In the genomic region with DNA sequence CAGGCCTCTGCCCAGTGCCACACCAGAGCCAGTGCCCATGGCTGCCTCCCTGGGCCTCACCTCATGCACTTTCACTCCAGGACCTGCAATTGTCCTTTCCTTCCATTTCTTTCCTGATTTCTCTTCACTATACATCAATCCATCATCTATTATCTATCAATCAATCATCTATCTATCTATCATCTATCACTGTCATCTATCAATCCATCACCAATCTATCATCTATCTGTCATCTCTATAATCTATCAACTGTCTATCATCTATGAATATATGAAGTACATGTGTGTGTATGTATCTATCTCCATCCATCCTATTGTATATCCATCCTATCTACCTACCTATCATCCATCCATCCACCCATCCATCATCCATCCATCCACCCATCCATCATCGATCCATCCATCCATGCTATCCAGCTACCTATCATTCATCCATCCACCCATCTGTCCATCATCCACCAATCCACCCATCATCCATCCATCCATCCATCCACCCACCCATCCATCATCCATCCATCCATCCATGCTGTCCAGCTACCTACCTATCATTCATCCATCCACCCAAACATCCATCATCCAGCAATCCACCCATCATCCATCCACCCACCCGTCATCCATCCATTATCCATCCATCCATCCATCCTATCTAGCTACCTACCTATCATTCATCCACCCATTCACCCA, we compare ENCODE assay signal across 17 cellular contexts. TPM values are rescaled to one million over a fixed set of nuclear protein-coding genes. Genes with fewer than 3 reads are reported as not detected.
DNase-seq lines count a peak whose midpoint lies in the region; ATAC-seq and TF ChIP-seq lines count a peak whose summit lies in the region.
"Had no signal": no experiment of that assay in that cellular context is flagged by ENCODE, and none has a peak within 500 bp of the region (broad histone marks: within the 10 kb centered on the region; RNA-seq: fewer than 3 reads in every experiment).

No MANE protein-coding gene starts in this region.

- H3K4me3 ChIP-seq in IMR-90 (ENCODE audit: insufficient read depth, low read depth, low read length) (no peak overlapping the region), sigmoid colon (no peak overlapping the region)
- H3K4me3 ChIP-seq: A549 had no signal

- no peak overlapping the region for H3K56ac ChIP-seq in IMR-90 (ENCODE audit: extremely low read depth, insufficient read depth, low read length)

- H2BK120ac ChIP-seq in IMR-90 (ENCODE audit: low read depth, low read length), result no peak overlapping the region

- no peak overlapping the region for H4K5ac ChIP-seq in IMR-90 (ENCODE audit: low read depth, low read length)

- H3K18ac ChIP-seq in IMR-90 (ENCODE audit: low read depth, low read length), result no peak overlapping the region

- no peak overlapping the region for H2AFZ ChIP-seq in IMR-90 (replicated peaks; ENCODE audit: low read length, poor library complexity)

- ATAC-seq in IMR-90 (ENCODE audit: low read depth), result no peak
- ATAC-seq: A549; CD8-positive, alpha-beta T cell; HCT116 had no signal

- H3K79me1 ChIP-seq in IMR-90 (ENCODE audit: low read depth in 1 of 2, low read length in 2 of 2), result no peaks in the 10 kb centered on the region

- H3K9me3 ChIP-seq in IMR-90 (ENCODE audit: control insufficient read depth, insufficient read depth, low read length) (no peaks in the 10 kb centered on the region; the same call in 1 of the 2 replicates), sigmoid colon (no peaks in the 10 kb centered on the region)
- H3K9me3 ChIP-seq: A549, Caco-2 had no signal

- H3K36me3 Mint-ChIP-seq in glutamatergic neuron (ENCODE audit: unreplicated experiment), result peaks cover 24% of the 10 kb centered on the region
- H3K36me3 Mint-ChIP-seq: CD14-positive monocyte; CD8-positive, alpha-beta T cell had no signal

- in situ Hi-C loops in IMR-90 (cut with MboI; ENCODE audit: low sequenced_read_pairs), result no loop called here

- POLR2A ChIA-PET in HEK293T (lab: Yijun Ruan, JAX) (no interaction called here), IMR-90 (lab: Charles Lee; ENCODE audit: unreplicated experiment) (no interaction called here)

- H3K9me3 Mint-ChIP-seq in glutamatergic neuron (ENCODE audit: unreplicated experiment), result peaks cover 22% of the 10 kb centered on the region
- H3K9me3 Mint-ChIP-seq: CD8-positive, alpha-beta T cell had no signal

- TF ChIP-seq EP300 in sigmoid colon (IDR thresholded peaks at IDR 0.05), result no peak

- no peaks in the 10 kb centered on the region for H4K20me1 ChIP-seq in IMR-90 (ENCODE audit: insufficient read depth, low read length)

- peaks cover 3% of the 10 kb centered on the region for H3K4me1 Mint-ChIP-seq in glutamatergic neuron (ENCODE audit: low read depth, unreplicated experiment)
- H3K4me1 Mint-ChIP-seq: CD14-positive monocyte had no signal

- CTCF ChIA-PET in HEK293T (lab: Yijun Ruan, JAX), result no interaction called here
- CTCF ChIA-PET in IMR-90 (lab: Yijun Ruan, JAX), result no interaction called here

- no TSS peak for BruUV-seq in IMR-90 (replicated peaks; lab: Mats Ljungman, UMichigan)

- intact Hi-C loops in IMR-90 (cut with micrococcal nuclease), result no loop called here
- intact Hi-C loops in sigmoid colon (cut with DNase I), result no loop called here

- H4K8ac ChIP-seq in IMR-90 (ENCODE audit: low read depth in 2 of 2, low read length in 2 of 2), result no peak overlapping the region

- H3K14ac ChIP-seq in IMR-90 (replicated peaks; ENCODE audit: low read depth, low read length), result no peak overlapping the region

- H3K27me3 Mint-ChIP-seq in glutamatergic neuron (ENCODE audit: unreplicated experiment), result peaks cover 8% of the 10 kb centered on the region

- DNase-seq in HEK293T (ENCODE audit: extremely low spot score), result no peak
- no peak for DNase-seq in IMR-90
- DNase-seq in glutamatergic neuron, result no peak
- peak; percentile 19 for DNase-seq in sigmoid colon
- DNase-seq in AG08395 (ENCODE audit: low spot score), result no peak
- DNase-seq in activated CD8-positive, alpha-beta memory T cell treated with anti-CD3 and anti-CD28 coated beads, Interleukin-2, amount 50 U/mL, for 48 hours, result no peak
- no peak for DNase-seq in glomerular visceral epithelial cell (ENCODE audit: extremely low spot score)
- DNase-seq: Caco-2; CD8-positive, alpha-beta T cell; DND-41; GDM1 had no signal

- TF ChIP-seq RAD21 in IMR-90 (IDR thresholded peaks at IDR 0.05; ENCODE audit: low read length), result no peak

- no peak overlapping the region for H2AK5ac ChIP-seq in IMR-90 (ENCODE audit: low read depth, low read length)

- no peak overlapping the region for H2BK15ac ChIP-seq in IMR-90 (ENCODE audit: low read depth, low read length)

- H3K36me3 ChIP-seq in IMR-90 (ENCODE audit: control insufficient read depth, insufficient read depth, low read length) (no peaks in the 10 kb centered on the region), sigmoid colon (no peaks in the 10 kb centered on the region)

- no peak overlapping the region for H3K9ac ChIP-seq in IMR-90 (ENCODE audit: low read depth, low read length)

- H3K27ac Mint-ChIP-seq in glutamatergic neuron (ENCODE audit: unreplicated experiment), result peak overlapping the region; percentile 37
- H3K27ac Mint-ChIP-seq: CD14-positive monocyte; CD8-positive, alpha-beta T cell had no signal

- no peak for TF ChIP-seq CTCF in IMR-90 (conservative IDR thresholded peaks at IDR 0.05; ENCODE audit: low read depth, low read length)
- no peak for TF ChIP-seq CTCF in glutamatergic neuron (IDR thresholded peaks at IDR 0.05; ENCODE audit: partially characterized antibody, unreplicated experiment)
- no peak for TF ChIP-seq CTCF in sigmoid colon (IDR thresholded peaks at IDR 0.05)

- H3K4ac ChIP-seq in IMR-90 (ENCODE audit: low read depth, low read length), result no peak overlapping the region

- no peak overlapping the region for H3K4me2 ChIP-seq in IMR-90 (ENCODE audit: low read depth, low read length)
- H3K4me2 ChIP-seq: A549 had no signal

- no peak overlapping the region for H3K27ac ChIP-seq in IMR-90 (ENCODE audit: insufficient read depth, low read length)
- H3K27ac ChIP-seq in sigmoid colon, result no peak overlapping the region
- H3K27ac ChIP-seq: A549 had no signal

- H3K27me3 ChIP-seq in IMR-90 (ENCODE audit: control insufficient read depth, insufficient read depth, low read length), result peaks cover 4% of the 10 kb centered on the region; the same call in 1 of the 2 replicates
- peaks cover 0 to 12% (median 0%) of the 10 kb centered on the region in 3 donors for H3K27me3 ChIP-seq in sigmoid colon

- dilution Hi-C loops in IMR-90 (cut with HindIII; ENCODE audit: low sequenced_read_pairs, unreplicated experiment), result no loop called here

- H3K9me1 ChIP-seq in IMR-90 (ENCODE audit: insufficient read depth, low read length), result no peaks in the 10 kb centered on the region

- H4K91ac ChIP-seq in IMR-90 (ENCODE audit: insufficient read depth, low read depth, low read length), result no peak overlapping the region

- no peak overlapping the region for H2AK9ac ChIP-seq in IMR-90 (replicated peaks; ENCODE audit: low read depth, low read length, poor library complexity)

- H3K4me3 Mint-ChIP-seq in glutamatergic neuron (ENCODE audit: unreplicated experiment), result no peak overlapping the region
- H3K4me3 Mint-ChIP-seq: CD14-positive monocyte; CD8-positive, alpha-beta T cell had no signal

- TF ChIP-seq POLR2A in IMR-90 (IDR thresholded peaks at IDR 0.05; ENCODE audit: low read depth, low read length) (no peak), sigmoid colon (IDR thresholded peaks at IDR 0.05) (no peak)

- 53% methylated on average over 2 of the region's 2 CpGs; no CpG with 5 or more reads in 1 of the 2 experiments for WGBS in IMR-90 (ENCODE audit: extremely low coverage in 2 of 2, insufficient read length in 1 of 2), 2 experiments
- 88 to 89% methylated on average over 2 of the region's 2 CpGs for WGBS in sigmoid colon, 2 donors

- no peak overlapping the region for H3K23ac ChIP-seq in IMR-90 (ENCODE audit: low read depth, low read length)

- no peak overlapping the region for H2BK20ac ChIP-seq in IMR-90 (ENCODE audit: low read depth, low read length)

- H3K4me1 ChIP-seq in IMR-90 (ENCODE audit: control insufficient read depth, insufficient read depth, low read length) (no peaks in the 10 kb centered on the region), sigmoid colon (no peaks in the 10 kb centered on the region)
- H3K4me1 ChIP-seq: A549, Caco-2 had no signal

- peak overlapping the region; percentile 33 for H2BK5ac ChIP-seq in IMR-90 (ENCODE audit: low read depth, low read length, poor library complexity, severe bottlenecking)

TF ChIP-seq in HEK293T, 16 proteins besides CTCF, POLR2A, EP300 and RAD21:
- TF ChIP-seq FOXA1 (IDR thresholded peaks at IDR 0.05), result no peak
- TF ChIP-seq, protein P1, sequence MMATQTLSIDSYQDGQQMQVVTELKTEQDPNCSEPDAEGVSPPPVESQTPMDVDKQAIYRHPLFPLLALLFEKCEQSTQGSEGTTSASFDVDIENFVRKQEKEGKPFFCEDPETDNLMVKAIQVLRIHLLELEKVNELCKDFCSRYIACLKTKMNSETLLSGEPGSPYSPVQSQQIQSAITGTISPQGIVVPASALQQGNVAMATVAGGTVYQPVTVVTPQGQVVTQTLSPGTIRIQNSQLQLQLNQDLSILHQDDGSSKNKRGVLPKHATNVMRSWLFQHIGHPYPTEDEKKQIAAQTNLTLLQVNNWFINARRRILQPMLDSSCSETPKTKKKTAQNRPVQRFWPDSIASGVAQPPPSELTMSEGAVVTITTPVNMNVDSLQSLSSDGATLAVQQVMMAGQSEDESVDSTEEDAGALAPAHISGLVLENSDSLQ (IDR thresholded peaks at IDR 0.05), result peak; percentile 84

TF ChIP-seq in IMR-90, 13 proteins besides CTCF, POLR2A, EP300 and RAD21:
- TF ChIP-seq SMC3 (IDR thresholded peaks at IDR 0.05; ENCODE audit: low read depth, low read length) (no peak), BHLHE40 (IDR thresholded peaks at IDR 0.05; ENCODE audit: low read depth, low read length) (no peak)

RNA-seq across cellular contexts. Expression of a gene that starts 26.9 kb away (rescaled TPM):
- not detected in 2 replicates for total RNA-seq in IMR-90 (2012; rRNA removed)
- not detected in 2 replicates for polyA plus RNA-seq in IMR-90 (2012; rRNA removed)
- not detected in 2 replicates for polyA plus RNA-seq in IMR-90 (2012; cell fraction: cytosol; rRNA removed)
- polyA plus RNA-seq in IMR-90 (2012; cell fraction: nucleus; rRNA removed; ENCODE audit: low replicate concordance), result not detected in 2 replicates
- 22.4 TPM for total RNA-seq in glutamatergic neuron (ENCODE audit: unreplicated experiment)
- total RNA-seq in sigmoid colon, result not detected
- polyA plus RNA-seq in sigmoid colon, result under 1 TPM in 1 of 3 donors, not detected in 2; 0.06 TPM
- total RNA-seq: Caco-2; CD8-positive, alpha-beta T cell; HT-29 had no signal
- polyA plus RNA-seq: AG04450, BJ, CD14-positive monocyte had no signal

Comparison
In these comparisons a context has a peak if more than half of its experiments do, and no peak if none do; other contexts are left out.
1. RNA of a gene that starts 26.9 kb away (total RNA-seq): 22.4 TPM in glutamatergic neuron (single experiment); not detected in IMR-90 and not detected in sigmoid colon; every median in the first group is over 10 times any median in the second.